ENCODE assay signal across 20 cellular contexts in genomic region chr6:109045423-109046012, GRCh38.
"Had no signal": no experiment of that assay in that cellular context is flagged by ENCODE, and none has a peak within 500 bp of the region (broad histone marks: within the 10 kb centered on the region; RNA-seq: fewer than 3 reads in every experiment).

No MANE protein-coding gene starts in this region.

- DNase-seq: activated CD4-positive, alpha-beta T cell treated with anti-CD3 and anti-CD28 coated beads, Interleukin-2, amount 50 U/mL, for 4 hours; activated gamma-delta T cell; activated T-cell treated with anti-CD3 and anti-CD28 coated beads, Interleukin-2, amount 50 U/mL, for 72 hours; amniotic stem cell; foreskin keratinocyte; glutamatergic neuron; hypothalamus; mammary epithelial cell; midbrain; occipital lobe; posterior cingulate gyrus; stimulated activated CD4-positive, alpha-beta T cell treated with anti-CD3 and anti-CD28 coated beads, Interleukin-1b, Interleukin-23, amount 100 ng/mL, for 48 hours; stimulated activated CD8-positive, alpha-beta memory T cell treated with anti-CD3 and anti-CD28 coated beads, Interleukin-4, amount 100 ng/mL, for 48 hours; stimulated activated naive CD4-positive, alpha-beta T cell; T1000; upper lobe of right lung; WERI-Rb-1 had no signal

- H3K4me3 Mint-ChIP-seq: activated naive CD8-positive, alpha-beta T cell; activated T-cell treated with anti-CD3 and anti-CD28 coated beads, Interleukin-2, amount 50 U/mL, for 72 hours had no signal

- H3K4me3 ChIP-seq: cardiac muscle cell, upper lobe of right lung had no signal

- H3K27ac Mint-ChIP-seq: activated naive CD8-positive, alpha-beta T cell; activated T-cell treated with anti-CD3 and anti-CD28 coated beads, Interleukin-2, amount 50 U/mL, for 72 hours had no signal

- H3K27me3 ChIP-seq: cardiac muscle cell, foreskin keratinocyte, upper lobe of right lung had no signal

- H3K9me3 ChIP-seq: upper lobe of right lung had no signal

- ATAC-seq: activated T-cell treated with anti-CD3 and anti-CD28 coated beads, Interleukin-2, amount 50 U/mL, for 72 hours; foreskin keratinocyte; upper lobe of right lung had no signal

- H3K27me3 Mint-ChIP-seq: activated naive CD8-positive, alpha-beta T cell had no signal

- H3K27ac ChIP-seq: cardiac muscle cell, epithelial cell of prostate, foreskin keratinocyte, upper lobe of right lung, WERI-Rb-1 had no signal

- H3K36me3 ChIP-seq: cardiac muscle cell, upper lobe of right lung, WERI-Rb-1 had no signal

- H3K4me1 ChIP-seq: upper lobe of right lung had no signal
